8 cellular contexts compared by ENCODE assay signal in genomic region chr11:95705485-95706124, GRCh38.
DNase-seq lines count a peak whose midpoint lies in the region; ATAC-seq, FAIRE-seq and TF ChIP-seq lines count a peak whose summit lies in the region.

No MANE protein-coding gene starts in this region.

- no peaks in the 10 kb centered on the region for H3K27me3 Mint-ChIP-seq in Calu3 (ENCODE audit: unreplicated experiment)

- peak; percentile 87 for ATAC-seq in GM21447 (IDR thresholded peaks at IDR 0.05; ENCODE audit: unreplicated experiment)

- peak; percentile 65 for TF ChIP-seq CTCF in Calu3 (IDR thresholded peaks at IDR 0.05; ENCODE audit: unreplicated experiment)

- peak; percentile 49 for FAIRE-seq in HTR-8/SVneo (lab: Jason Lieb, UNC)

- no TSS peak for BruUV-seq in Calu3 (replicated peaks; lab: Mats Ljungman, UMichigan)

- H3K9me3 Mint-ChIP-seq in Calu3 (ENCODE audit: low read depth, unreplicated experiment) = no peaks in the 10 kb centered on the region

- CTCF ChIA-PET in Calu3 (lab: Charles Lee) = interaction anchor here (0.6 to 2.3 kb wide), 15 partner anchors 9 to 599 kb away, joined by 3 to 18 read pairs (median 4); partner anchors contain the start of gene SESN3

- H3K4me3 Mint-ChIP-seq in Calu3 (ENCODE audit: low read depth, unreplicated experiment) = no peak overlapping the region

- H3K4me1 Mint-ChIP-seq in Calu3 (ENCODE audit: low read depth, unreplicated experiment) = peaks cover under 1% of the 10 kb centered on the region

- DNase-seq in Calu3 = peak; percentile 84
- DNase-seq in HTR-8/SVneo (ENCODE audit: insufficient read length, low spot score) = peak; percentile 64
- DNase-seq in NOMO-1 treated with dmso at 0.1 percent for 144 hours (lab: John Stamatoyannopoulos, UW; ENCODE audit: unreplicated experiment) = peak; percentile 81
- peak; percentile 68 for DNase-seq in activated CD8-positive, alpha-beta memory T cell treated with anti-CD3 and anti-CD28 coated beads, Interleukin-2, amount 50 U/mL, for 1 hour (ENCODE audit: extremely low read depth)
- peak; percentile 45 for DNase-seq in epidermal melanocyte (ENCODE audit: insufficient read length, low spot score)
- peak; percentile 90 for DNase-seq in mucosa of gallbladder (ENCODE audit: low spot score)
- peak; percentile 74 for DNase-seq in stimulated activated CD8-positive, alpha-beta memory T cell treated with anti-CD3 and anti-CD28 coated beads, Interleukin-4, amount 100 ng/mL, for 24 hours (ENCODE audit: low read depth)

- intact Hi-C loops in Calu3 (cut with micrococcal nuclease; ENCODE audit: unreplicated experiment) = loop anchor here (1.0 to 2.0 kb wide), 2 partner anchors 477 to 550 kb away; no protein-coding TSS in a partner anchor

- no peaks in the 10 kb centered on the region for H3K36me3 Mint-ChIP-seq in Calu3 (ENCODE audit: insufficient read depth, unreplicated experiment)

- H3K27ac Mint-ChIP-seq in Calu3 (ENCODE audit: unreplicated experiment) = no peak overlapping the region

Comparison
In these comparisons a context has a peak if more than half of its experiments do, and no peak if none do; other contexts are left out.
1. Peak in every context shown above with its lines: DNase-seq and ATAC-seq.